In the genomic region with DNA sequence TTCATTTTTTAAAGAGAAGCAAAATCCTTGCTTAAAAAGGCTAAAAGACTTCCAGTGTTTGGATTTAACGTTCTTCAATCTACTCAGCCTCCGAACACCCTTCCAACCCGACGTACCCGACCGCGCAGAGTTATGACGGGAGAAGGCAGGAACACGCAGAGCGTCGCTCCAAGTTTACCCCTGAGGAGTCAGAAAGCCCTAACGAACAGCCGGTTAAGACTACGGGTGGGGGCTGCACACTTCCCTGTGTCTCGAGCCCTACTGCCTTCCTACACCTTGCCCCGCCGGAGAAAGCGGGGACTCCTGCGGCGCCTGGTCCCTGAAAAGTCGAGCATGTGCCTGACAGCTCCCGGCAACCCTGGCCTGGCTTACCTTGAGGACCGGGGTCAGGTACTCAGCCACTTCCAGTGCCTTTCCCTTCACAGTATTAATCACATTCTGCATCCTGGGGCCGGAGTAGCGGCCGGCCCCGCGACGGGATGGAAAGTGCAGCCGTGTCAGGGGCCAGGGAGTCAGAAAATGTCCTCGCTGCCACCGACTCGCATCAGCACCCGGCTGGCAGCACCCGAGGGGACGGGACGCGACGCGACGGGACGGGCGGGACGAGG, we compare ENCODE assay signal across 8 cellular contexts. TPM values are rescaled to one million over a fixed set of nuclear protein-coding genes. Genes with fewer than 3 reads are reported as not detected.
DNase-seq lines count a peak whose midpoint lies in the region; FAIRE-seq and TF ChIP-seq lines count a peak whose summit lies in the region.

No MANE protein-coding gene starts in this region.

- TF ChIP-seq CTCF in LNCaP clone FGC (IDR thresholded peaks at IDR 0.05; ENCODE audit: control insufficient read depth, extremely low read depth, insufficient read depth) (no peak), right atrium auricular region (IDR thresholded peaks at IDR 0.05) (no peak), uterus (IDR thresholded peaks at IDR 0.05) (no peak)

- peak overlapping the region; percentile 72 for H3K4me3 ChIP-seq in GM08714 (ENCODE audit: low read length)
- peak overlapping the region; percentile 99 for H3K4me3 ChIP-seq in LNCaP clone FGC (ENCODE audit: low read depth, low read length)
- peak overlapping the region; percentile 59 to 78 for H3K4me3 ChIP-seq in right atrium auricular region
- H3K4me3 ChIP-seq in uterus, result peak overlapping the region; percentile 76 to 89

- FAIRE-seq in H54 (lab: Jason Lieb, UNC), result peak; percentile 95

- peak; percentile 46 for DNase-seq in H54 (ENCODE audit: insufficient read length, low spot score)
- DNase-seq in LNCaP clone FGC (ENCODE audit: low read depth), result peak; percentile 54
- peak; percentile 39 for DNase-seq in SKM-1 treated with dmso at 0.1 percent for 144 hours (lab: John Stamatoyannopoulos, UW; ENCODE audit: unreplicated experiment)
- peak; percentile 89 for DNase-seq in amniotic stem cell (lab: John Stamatoyannopoulos, UW)
- DNase-seq in right atrium auricular region (ENCODE audit: low spot score), result peak; percentile 69
- DNase-seq in pulmonary artery endothelial cell (ENCODE audit: low read depth, low spot score), result peak; percentile 60
- peak; percentile 52 to 59 for DNase-seq in uterus

- H3K36me3 ChIP-seq in right atrium auricular region (no peaks in the 10 kb centered on the region), uterus (no peaks in the 10 kb centered on the region)

- H3K27me3 ChIP-seq in right atrium auricular region (no peaks in the 10 kb centered on the region), uterus (no peaks in the 10 kb centered on the region)

- H3K4me1 ChIP-seq in right atrium auricular region (peaks cover 0 to 32% of the 10 kb centered on the region in 2 donors), uterus (peaks cover 0 to 8% of the 10 kb centered on the region in 2 donors)

- H3K27ac ChIP-seq in right atrium auricular region, result peak overlapping the region; percentile 96 to 97
- H3K27ac ChIP-seq in uterus, result peak overlapping the region; percentile 94 to 98

- TF ChIP-seq POLR2A in H54 (IDR thresholded peaks at IDR 0.05; ENCODE audit: low read depth, low read length) (peak; percentile 6), uterus (IDR thresholded peaks at IDR 0.05) (no peak)

- no peaks in the 10 kb centered on the region for H3K9me3 ChIP-seq in right atrium auricular region
- H3K9me3 ChIP-seq in uterus, result no peaks in the 10 kb centered on the region

- intact Hi-C loops in uterus (cut with DNase I; ENCODE audit: low total_unique reads), result no loop called here

RNA-seq across cellular contexts. Expression of a gene that starts 0.6 kb away (rescaled TPM):
- total RNA-seq in right atrium auricular region (10 to 100 TPM; 28.7 to 57.5 TPM), pulmonary artery endothelial cell (72.2 and 113 TPM in 2 replicates), uterus (10 to 100 TPM; 25.1 to 47.9 (median 44.6) TPM)

RNA-seq across cellular contexts. Expression of a gene that starts 0.7 kb away (rescaled TPM):
- 10 to 100 TPM; 16.4 to 16.5 TPM for total RNA-seq in right atrium auricular region
- total RNA-seq in pulmonary artery endothelial cell, result 27.0 and 46.1 TPM in 2 replicates
- 10 to 100 TPM; 11.5 to 73.4 (median 40.4) TPM for total RNA-seq in uterus

Comparison
In these comparisons a context has a peak if more than half of its experiments do, and no peak if none do; other contexts are left out.
1. Peak in every context shown above with its lines: DNase-seq, H3K4me3 ChIP-seq and H3K27ac ChIP-seq.
2. DNase-seq: peak in every context shown above with its lines; median percentile 89 in amniotic stem cell; 69 in right atrium auricular region; 60 in pulmonary artery endothelial cell; 56 in uterus; 54 in LNCaP clone FGC; 46 in H54; 39 in SKM-1 treated with dmso at 0.1 percent for 144 hours.